Comparison of ENCODE assay signal across 22 cellular contexts in genomic region chr10:21100190-21100589, GRCh38.
DNase-seq lines count a peak whose midpoint lies in the region; ATAC-seq, FAIRE-seq and TF ChIP-seq lines count a peak whose summit lies in the region.
"Had no signal": no experiment of that assay in that cellular context is flagged by ENCODE, and none has a peak within 500 bp of the region (broad histone marks: within the 10 kb centered on the region; RNA-seq: fewer than 3 reads in every experiment).

No MANE protein-coding gene starts in this region.

- DNase-seq in Calu3 (no peak), adipocyte (ENCODE audit: low read depth) (no peak), epithelial cell of prostate (ENCODE audit: low read depth, low spot score) (no peak), sciatic nerve (ENCODE audit: low spot score) (no peak), HTR-8/SVneo (ENCODE audit: insufficient read length, low spot score) (no peak), ureter (ENCODE audit: low spot score) (no peak), WTC11 (ENCODE audit: low spot score) (no peak)
- DNase-seq: BE2C; erythroblast; HFFc6; immature natural killer cell; MG63; NCI-H1930; NCI-H69; stimulated activated CD4-positive, alpha-beta T cell treated with anti-CD3 and anti-CD28 coated beads, Interleukin-1b, Interleukin-23, amount 100 ng/mL, for 48 hours; SW 1271 had no signal

- peaks cover 17% of the 10 kb centered on the region for H3K4me1 ChIP-seq in adipocyte (ENCODE audit: control insufficient read depth, insufficient read depth, low read length)
- H3K4me1 ChIP-seq: BE2C had no signal

- no peaks in the 10 kb centered on the region for H3K9me3 ChIP-seq in adipocyte (ENCODE audit: control insufficient read depth, low read length)
- H3K9me3 ChIP-seq: BE2C, MG63, neutrophil had no signal

- no peak overlapping the region for H3K4me3 ChIP-seq in adipocyte (ENCODE audit: low read length)
- H3K4me3 ChIP-seq: MG63 had no signal

- H3K27ac ChIP-seq in epithelial cell of prostate = peak overlapping the region; percentile 59
- H3K27ac ChIP-seq: neutrophil had no signal

- H3K4me1 Mint-ChIP-seq in Calu3 (ENCODE audit: low read depth, unreplicated experiment) = peaks cover 41% of the 10 kb centered on the region
- H3K4me1 Mint-ChIP-seq in WTC11 = peaks cover 6% of the 10 kb centered on the region; the same call in 1 of the 2 replicates
- H3K4me1 Mint-ChIP-seq: immature natural killer cell, memory B cell had no signal

- no peaks in the 10 kb centered on the region for H3K36me3 ChIP-seq in adipocyte (ENCODE audit: control insufficient read depth, insufficient read depth, low read length, severe bottlenecking)
- H3K36me3 ChIP-seq: BE2C, MG63, neutrophil had no signal

- H3K4me3 Mint-ChIP-seq in Calu3 (ENCODE audit: low read depth, unreplicated experiment) (no peak overlapping the region), WTC11 (no peak overlapping the region)
- H3K4me3 Mint-ChIP-seq: activated CD4-positive, alpha-beta memory T cell treated with anti-CD3 and anti-CD28 coated beads for 36 hours; HFFc6; immature natural killer cell; memory B cell had no signal

- no peak for FAIRE-seq in HTR-8/SVneo (lab: Jason Lieb, UNC)
- FAIRE-seq: colon had no signal

- H3K27me3 Mint-ChIP-seq in Calu3 (ENCODE audit: unreplicated experiment) (no peaks in the 10 kb centered on the region), WTC11 (ENCODE audit: low read depth) (no peaks in the 10 kb centered on the region)
- H3K27me3 Mint-ChIP-seq: activated CD4-positive, alpha-beta memory T cell treated with anti-CD3 and anti-CD28 coated beads for 36 hours; memory B cell had no signal

- ATAC-seq in sciatic nerve = peak; percentile 64
- no peak for ATAC-seq in HG02870 (IDR thresholded peaks at IDR 0.05; ENCODE audit: unreplicated experiment)
- ATAC-seq in WTC11 = no peak

- no peaks in the 10 kb centered on the region for H3K27me3 ChIP-seq in adipocyte (replicated peaks; ENCODE audit: control insufficient read depth, insufficient read depth, low read length)
- H3K27me3 ChIP-seq: BE2C, MG63, neutrophil had no signal

- POLR2A ChIA-PET in WTC11 (lab: Charles Lee) = no interaction called here

- H3K36me3 Mint-ChIP-seq in Calu3 (ENCODE audit: insufficient read depth, unreplicated experiment) (peaks cover 16% of the 10 kb centered on the region), WTC11 (no peaks in the 10 kb centered on the region)
- H3K36me3 Mint-ChIP-seq: activated CD4-positive, alpha-beta memory T cell treated with anti-CD3 and anti-CD28 coated beads for 36 hours; immature natural killer cell; memory B cell had no signal

- H3K27ac Mint-ChIP-seq in Calu3 (ENCODE audit: unreplicated experiment) = peak overlapping the region; percentile 57
- no peak overlapping the region for H3K27ac Mint-ChIP-seq in WTC11
- H3K27ac Mint-ChIP-seq: activated CD4-positive, alpha-beta memory T cell treated with anti-CD3 and anti-CD28 coated beads for 36 hours; HFFc6; immature natural killer cell; memory B cell had no signal

- BruUV-seq in Calu3 (replicated peaks; lab: Mats Ljungman, UMichigan) = no TSS peak

- CTCF ChIA-PET in Calu3 (lab: Charles Lee) = interaction anchor here (0.9 kb wide), 1 partner anchor 624 kb away, joined by 3 read pairs; no protein-coding TSS in a partner anchor
- CTCF ChIA-PET in WTC11 (lab: Charles Lee) = no interaction called here

- H3K9me3 Mint-ChIP-seq in Calu3 (ENCODE audit: low read depth, unreplicated experiment) (no peaks in the 10 kb centered on the region), WTC11 (no peaks in the 10 kb centered on the region)
- H3K9me3 Mint-ChIP-seq: activated CD4-positive, alpha-beta memory T cell treated with anti-CD3 and anti-CD28 coated beads for 36 hours; activated T-cell treated with anti-CD3 and anti-CD28 coated beads, Interleukin-2, amount 50 U/mL, for 72 hours; HFFc6; immature natural killer cell; memory B cell had no signal

- peak overlapping the region; percentile 28 for H3K9ac ChIP-seq in adipocyte (ENCODE audit: low read length)

- intact Hi-C loops in Calu3 (cut with micrococcal nuclease; ENCODE audit: unreplicated experiment) = no loop called here
- intact Hi-C loops in sciatic nerve (cut with DNase I) = no loop called here

- TF ChIP-seq CTCF in Calu3 (IDR thresholded peaks at IDR 0.05; ENCODE audit: unreplicated experiment) (no peak), WTC11 (IDR thresholded peaks at IDR 0.05) (no peak)

TF ChIP-seq in WTC11, 78 proteins besides CTCF, POLR2A, EP300 and RAD21:
- no peak for TF ChIP-seq ZNF138 (CRISPR knock-in tag; conservative IDR thresholded peaks at IDR 0.05)
- no peak for TF ChIP-seq FOXP1 (CRISPR knock-in tag; IDR thresholded peaks at IDR 0.05; ENCODE audit: borderline replicate concordance)
- TF ChIP-seq TEAD1 (CRISPR knock-in tag; IDR thresholded peaks at IDR 0.05) = no peak
- TF ChIP-seq NR2C2 (CRISPR knock-in tag; IDR thresholded peaks at IDR 0.05) = no peak
- TF ChIP-seq, protein P1, sequence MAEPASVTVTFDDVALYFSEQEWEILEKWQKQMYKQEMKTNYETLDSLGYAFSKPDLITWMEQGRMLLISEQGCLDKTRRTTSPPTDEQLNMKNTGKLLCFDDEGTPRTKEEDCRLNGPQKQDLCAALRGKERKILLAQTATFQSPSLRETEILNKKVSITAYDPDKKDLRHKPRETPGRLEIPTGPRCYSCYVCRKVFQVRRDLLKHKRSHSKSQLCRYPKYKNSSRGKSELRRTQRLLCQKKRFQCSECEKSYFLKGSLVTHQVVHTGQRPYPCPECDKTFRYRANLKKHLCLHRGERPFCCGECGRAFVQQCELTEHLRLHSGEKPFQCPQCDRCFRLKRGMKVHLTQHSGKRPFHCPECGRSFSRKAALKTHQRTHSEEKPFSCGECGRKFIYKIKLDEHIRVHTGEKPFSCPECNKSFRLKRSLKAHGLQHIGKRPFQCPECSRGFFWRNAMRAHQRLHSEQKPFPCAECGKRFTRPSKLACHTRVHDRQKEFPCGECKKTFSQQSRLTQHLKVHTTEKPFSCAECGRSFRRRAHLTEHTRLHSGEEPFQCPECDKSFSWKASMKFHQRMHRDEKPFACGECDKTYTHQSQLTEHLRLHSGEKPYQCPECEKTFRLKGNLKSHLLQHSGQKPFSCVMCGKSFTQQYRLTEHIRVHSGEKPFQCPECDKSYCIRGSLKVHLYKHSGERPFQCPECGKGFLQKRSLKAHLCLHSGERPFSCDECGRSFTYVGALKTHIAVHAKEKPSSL (CRISPR knock-in tag; conservative IDR thresholded peaks at IDR 0.05) = no peak
- TF ChIP-seq RELA (CRISPR knock-in tag; IDR thresholded peaks at IDR 0.05; ENCODE audit: borderline replicate concordance) = no peak
- TF ChIP-seq CBFB (CRISPR knock-in tag; IDR thresholded peaks at IDR 0.05; ENCODE audit: low read depth) = no peak
- TF ChIP-seq ZNF263 (CRISPR knock-in tag; IDR thresholded peaks at IDR 0.05; ENCODE audit: low read depth) = no peak
- TF ChIP-seq HMGA2 (CRISPR knock-in tag; IDR thresholded peaks at IDR 0.05) = no peak
- TF ChIP-seq KAT7 (CRISPR knock-in tag; IDR thresholded peaks at IDR 0.05; ENCODE audit: borderline replicate concordance) = no peak
- TF ChIP-seq, protein P2, sequence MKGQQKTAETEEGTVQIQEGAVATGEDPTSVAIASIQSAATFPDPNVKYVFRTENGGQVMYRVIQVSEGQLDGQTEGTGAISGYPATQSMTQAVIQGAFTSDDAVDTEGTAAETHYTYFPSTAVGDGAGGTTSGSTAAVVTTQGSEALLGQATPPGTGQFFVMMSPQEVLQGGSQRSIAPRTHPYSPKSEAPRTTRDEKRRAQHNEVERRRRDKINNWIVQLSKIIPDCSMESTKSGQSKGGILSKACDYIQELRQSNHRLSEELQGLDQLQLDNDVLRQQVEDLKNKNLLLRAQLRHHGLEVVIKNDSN (CRISPR knock-in tag; IDR thresholded peaks at IDR 0.05) = no peak
- TF ChIP-seq, protein P3, sequence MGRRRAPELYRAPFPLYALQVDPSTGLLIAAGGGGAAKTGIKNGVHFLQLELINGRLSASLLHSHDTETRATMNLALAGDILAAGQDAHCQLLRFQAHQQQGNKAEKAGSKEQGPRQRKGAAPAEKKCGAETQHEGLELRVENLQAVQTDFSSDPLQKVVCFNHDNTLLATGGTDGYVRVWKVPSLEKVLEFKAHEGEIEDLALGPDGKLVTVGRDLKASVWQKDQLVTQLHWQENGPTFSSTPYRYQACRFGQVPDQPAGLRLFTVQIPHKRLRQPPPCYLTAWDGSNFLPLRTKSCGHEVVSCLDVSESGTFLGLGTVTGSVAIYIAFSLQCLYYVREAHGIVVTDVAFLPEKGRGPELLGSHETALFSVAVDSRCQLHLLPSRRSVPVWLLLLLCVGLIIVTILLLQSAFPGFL (CRISPR knock-in tag; IDR thresholded peaks at IDR 0.05; ENCODE audit: borderline replicate concordance) = no peak
